Comparison of ENCODE assay signal across 21 cellular contexts in the genomic region with DNA sequence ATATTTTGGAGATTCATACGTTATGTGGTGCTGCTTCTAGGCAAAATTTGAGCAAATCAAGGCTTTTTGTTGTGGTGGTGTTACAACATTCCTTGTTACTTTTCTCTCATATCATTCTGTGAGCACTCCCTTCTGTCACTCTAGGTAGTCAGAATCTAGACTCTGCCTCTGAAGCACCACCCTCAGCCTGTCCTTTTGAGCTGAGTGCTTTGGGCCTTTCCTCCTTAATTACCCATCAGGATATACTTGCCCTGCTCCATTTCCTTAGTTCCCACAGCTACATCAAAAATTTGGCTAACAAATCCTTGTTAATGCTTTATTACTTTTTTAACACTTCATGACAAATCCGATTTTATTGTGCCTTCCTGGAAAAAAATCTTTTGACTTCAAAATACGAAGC.
"Had no signal": no experiment of that assay in that cellular context is flagged by ENCODE, and none has a peak within 500 bp of the region (broad histone marks: within the 10 kb centered on the region; RNA-seq: fewer than 3 reads in every experiment).

No MANE protein-coding gene starts in this region.

- H3K27ac ChIP-seq: colonic mucosa, epithelial cell of prostate, ovary, stomach, thoracic aorta, transverse colon had no signal

- H3K27me3 ChIP-seq: colonic mucosa, esophagus squamous epithelium, gastroesophageal sphincter, ovary, stomach, transverse colon had no signal

- H3K4me3 ChIP-seq: colonic mucosa, esophagus squamous epithelium, gastroesophageal sphincter, ovary, stomach, thoracic aorta, transverse colon had no signal

- DNase-seq: colonic mucosa; effector CD8-positive, alpha-beta T cell; esophagus squamous epithelium; foreskin fibroblast; glutamatergic neuron; islet precursor cell; mesendoderm; naive thymus-derived CD4-positive, alpha-beta T cell; nephron progenitor cell; nucleus accumbens; ovary; right cardiac atrium; small intestine; stimulated activated CD4-positive, alpha-beta T cell treated with anti-CD3 and anti-CD28 coated beads, Interleukin-12 subunit alpha, Interleukin-12 subunit beta, amount 100 ng/mL, for 4 hours; stimulated activated naive CD4-positive, alpha-beta T cell; stomach; substantia nigra; transverse colon had no signal

- FAIRE-seq: small intestine had no signal

- H3K9me3 ChIP-seq: colonic mucosa, ovary had no signal

- ATAC-seq: gastroesophageal sphincter; naive thymus-derived CD4-positive, alpha-beta T cell had no signal

- H3K36me3 ChIP-seq: colonic mucosa, esophagus squamous epithelium, gastroesophageal sphincter, ovary, stomach, thoracic aorta, transverse colon had no signal

- H3K4me1 ChIP-seq: colonic mucosa, esophagus squamous epithelium, gastroesophageal sphincter, stomach, transverse colon had no signal
